15 cellular contexts compared by ENCODE assay signal in genomic region chr15:51625236-51625635, GRCh38. TPM values are rescaled to one million over a fixed set of nuclear protein-coding genes. Genes with fewer than 3 reads are reported as not detected.
DNase-seq lines count a peak whose midpoint lies in the region; ATAC-seq and TF ChIP-seq lines count a peak whose summit lies in the region.
"Had no signal": no experiment of that assay in that cellular context is flagged by ENCODE, and none has a peak within 500 bp of the region (broad histone marks: within the 10 kb centered on the region; RNA-seq: fewer than 3 reads in every experiment).

No MANE protein-coding gene starts in this region.

- no peaks in the 10 kb centered on the region; the same call in 1 of the 2 replicates for H3K4me1 ChIP-seq in H9 (ENCODE audit: insufficient read depth, low read length)

- H2BK5ac ChIP-seq in H9 (ENCODE audit: insufficient read length, low read length): no peak overlapping the region

- H4K20me1 ChIP-seq in H9 (ENCODE audit: control insufficient read depth, insufficient read depth, insufficient read length): no peaks in the 10 kb centered on the region

- H2BK120ac ChIP-seq in H9 (ENCODE audit: low read depth, low read length, poor library complexity, severe bottlenecking): no peak overlapping the region

- H3K36me3 Mint-ChIP-seq in H9 (ENCODE audit: insufficient read depth in 1 of 3, low read depth in 3 of 3): no peaks in the 10 kb centered on the region
- H3K36me3 Mint-ChIP-seq: activated naive CD4-positive, alpha-beta T cell treated with anti-CD3 and anti-CD28 coated beads, Interleukin-2, amount 50 U/mL, for 72 hours; CD4-positive, alpha-beta memory T cell had no signal

- no peaks in the 10 kb centered on the region for H3K9me3 Mint-ChIP-seq in H9
- H3K9me3 Mint-ChIP-seq: CD4-positive, alpha-beta memory T cell had no signal

- no peak overlapping the region for H3K18ac ChIP-seq in H9 (ENCODE audit: insufficient read length, low read depth, low read length)

- H2BK12ac ChIP-seq in H9 (ENCODE audit: insufficient read length, low read depth, low read length): no peak overlapping the region

- H3K79me1 ChIP-seq in H9 (ENCODE audit: insufficient read depth, low read depth, low read length, poor library complexity, severe bottlenecking): no peaks in the 10 kb centered on the region

- no peak overlapping the region for H3K23ac ChIP-seq in H9 (ENCODE audit: insufficient read length, low read depth, low read length)

- H2BK20ac ChIP-seq in H9 (ENCODE audit: low read depth, low read length, poor library complexity, severe bottlenecking): no peak overlapping the region

- H2BK15ac ChIP-seq in H9 (ENCODE audit: low read depth, low read length): no peak overlapping the region

- H3K27ac ChIP-seq in H9 (ENCODE audit: insufficient read length, low read depth, low read length): no peak overlapping the region
- H3K27ac ChIP-seq: hepatocyte, left ventricle myocardium inferior had no signal

- peak; percentile 37 for ATAC-seq in GM18505 (IDR thresholded peaks at IDR 0.05; ENCODE audit: unreplicated experiment)
- peak; percentile 28 for ATAC-seq in GM21619 (IDR thresholded peaks at IDR 0.05; ENCODE audit: unreplicated experiment)
- peak; percentile 47 for ATAC-seq in HG03565 (IDR thresholded peaks at IDR 0.05; ENCODE audit: unreplicated experiment)
- ATAC-seq: activated naive CD4-positive, alpha-beta T cell treated with anti-CD3 and anti-CD28 coated beads, Interleukin-2, amount 50 U/mL, for 72 hours had no signal

- H3K9ac ChIP-seq in H9 (ENCODE audit: extremely low read depth, insufficient read length, low read length): no peak overlapping the region

- no peak overlapping the region for H3K56ac ChIP-seq in H9 (ENCODE audit: insufficient read length, low read depth, low read length)

- no peak overlapping the region for H3K4me2 ChIP-seq in H9 (ENCODE audit: insufficient read depth, insufficient read length, low read length)
- H3K4me2 ChIP-seq: hepatocyte had no signal

- no peaks in the 10 kb centered on the region for H3K79me2 ChIP-seq in H9 (ENCODE audit: insufficient read depth, low read length)

- no peaks in the 10 kb centered on the region for H3K9me3 ChIP-seq in H9 (ENCODE audit: control insufficient read depth, low read depth, low read length)
- H3K9me3 ChIP-seq: left ventricle myocardium inferior had no signal

- no peak overlapping the region for H2AFZ ChIP-seq in H9 (ENCODE audit: low read length)
- H2AFZ ChIP-seq: hepatocyte had no signal

- no peak overlapping the region for H4K91ac ChIP-seq in H9 (ENCODE audit: insufficient read length, low read depth, low read length)

- intact Hi-C loops in head of caudate nucleus (cut with DNase I): loop anchor here (10.0 kb wide), 1 partner anchor 110 kb away; the partner anchor contains the start of gene LYSMD2

- H3K14ac ChIP-seq in H9 (ENCODE audit: insufficient read depth, low read length): no peak overlapping the region

- no peak overlapping the region for H4K5ac ChIP-seq in H9 (ENCODE audit: insufficient read length, low read depth, low read length)

- H4K8ac ChIP-seq in H9 (replicated peaks; ENCODE audit: insufficient read length, low read depth, low read length): no peak overlapping the region

- H3K23me2 ChIP-seq in H9 (ENCODE audit: insufficient read length, low read depth, low read length, poor library complexity, severe bottlenecking): peaks cover 10% of the 10 kb centered on the region

- no CpG with 5 or more reads among the region's 1 CpG for WGBS in H9 (ENCODE audit: extremely low coverage, insufficient read length, low lambda C conversion rate)

- no peak overlapping the region for H3T11ph ChIP-seq in H9 (ENCODE audit: low read length)

- TF ChIP-seq CTCF in H9 (conservative IDR thresholded peaks at IDR 0.05): no peak

- H3K27me3 ChIP-seq in H9 (ENCODE audit: insufficient read depth, low read length): peaks cover 2% of the 10 kb centered on the region; the same call in 1 of the 2 replicates
- H3K27me3 ChIP-seq: hepatocyte had no signal

- peaks cover 16 to 24% of the 10 kb centered on the region in 2 experiments for H3K4me1 Mint-ChIP-seq in H9

- H2AK5ac ChIP-seq in H9 (ENCODE audit: insufficient read length, low read length): no peak overlapping the region

- H3K27ac Mint-ChIP-seq in H9: no peak overlapping the region
- H3K27ac Mint-ChIP-seq: activated naive CD4-positive, alpha-beta T cell treated with anti-CD3 and anti-CD28 coated beads, Interleukin-2, amount 50 U/mL, for 72 hours; CD4-positive, alpha-beta memory T cell had no signal

- DNase-seq in left kidney (ENCODE audit: low read depth, low spot score) (peak; percentile 12), H9 (no peak), amniotic stem cell (lab: John Stamatoyannopoulos, UW) (no peak), head of caudate nucleus (no peak)
- DNase-seq: CD4-positive, alpha-beta memory T cell; left ventricle myocardium inferior; NCI-H1092; NCI-H446 treated with DMSO at 0.1 percent for 48 hours; Right ventricle myocardium superior had no signal

- TF ChIP-seq POLR2A in GM18505 (IDR thresholded peaks at IDR 0.05; ENCODE audit: borderline replicate concordance, extremely low read depth, insufficient read depth, insufficient read length): no peak

- peaks cover 33% of the 10 kb centered on the region for H3K27me3 Mint-ChIP-seq in H9 (ENCODE audit: low read depth)

- no peak overlapping the region for H3K4me3 Mint-ChIP-seq in H9

- H3K4ac ChIP-seq in H9 (ENCODE audit: low read depth, low read length): no peak overlapping the region

RNA-seq across cellular contexts. Expression of gene DMXL2, which starts 2.7 kb away (rescaled TPM):
- 13.1 and 13.9 TPM in 2 replicates for total RNA-seq in H9 (2021)

RNA-seq across cellular contexts. Expression of gene SCG3, which starts 56.1 kb away (rescaled TPM):
- 22.7 and 24.0 TPM in 2 replicates for total RNA-seq in H9 (2021)
- total RNA-seq: CD4-positive, alpha-beta memory T cell; left ventricle myocardium inferior; Right ventricle myocardium superior; subcutaneous adipose tissue had no signal
